8 cellular contexts compared by ENCODE assay signal in the genomic region with DNA sequence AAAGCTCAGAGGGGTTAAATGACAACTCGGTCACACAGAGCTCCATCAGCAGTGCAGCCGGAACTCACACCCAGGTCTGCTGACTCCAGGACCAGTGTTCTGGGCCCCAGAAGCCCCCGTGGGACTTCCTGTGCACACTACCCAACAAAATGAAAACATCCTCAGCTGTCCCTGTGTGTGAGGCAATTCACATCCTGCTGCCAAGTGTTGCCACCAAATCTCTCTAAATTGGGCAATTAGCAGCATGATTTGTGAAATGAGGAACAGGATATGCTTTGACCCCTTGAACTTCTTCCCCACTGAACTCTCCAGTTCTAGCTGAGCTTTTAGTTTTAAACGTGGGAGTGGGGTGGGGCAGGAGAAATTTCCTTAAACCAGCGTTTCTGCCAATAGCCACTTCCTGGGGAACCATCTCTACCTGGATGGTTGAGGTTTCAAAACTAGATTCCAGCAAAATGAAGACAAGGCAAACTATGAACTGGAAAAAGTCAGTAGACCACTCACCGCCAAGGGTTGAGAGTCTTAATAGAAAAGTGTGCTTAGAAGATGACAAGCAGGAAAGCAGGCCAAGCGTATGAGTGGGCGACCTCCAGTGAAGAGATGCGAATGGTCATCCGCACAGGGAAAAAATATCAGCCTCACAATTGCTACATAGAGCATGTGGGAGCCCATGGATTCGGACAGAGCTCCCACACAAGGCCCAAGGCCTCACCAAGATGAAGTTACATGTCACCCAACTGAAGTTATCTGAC. TPM values are rescaled to one million over a fixed set of nuclear protein-coding genes. Genes with fewer than 3 reads are reported as not detected.
DNase-seq lines count a peak whose midpoint lies in the region; TF ChIP-seq lines count a peak whose summit lies in the region.
"Had no signal": no experiment of that assay in that cellular context is flagged by ENCODE, and none has a peak within 500 bp of the region (broad histone marks: within the 10 kb centered on the region; RNA-seq: fewer than 3 reads in every experiment).

No MANE protein-coding gene starts in this region.

- H3K9ac ChIP-seq in colonic mucosa (ENCODE audit: low read depth in 2 of 2, low read length in 2 of 2), result no peak overlapping the region
- no peak overlapping the region for H3K9ac ChIP-seq in Karpas-422 (ENCODE audit: low read length)

- H4K20me1 ChIP-seq in Karpas-422 (ENCODE audit: insufficient read depth, low read depth, low read length), result no peaks in the 10 kb centered on the region

- no peak overlapping the region for H3K27ac ChIP-seq in colonic mucosa
- H3K27ac ChIP-seq in transverse colon, result peak overlapping the region; percentile 21 to 51 (median 47)
- H3K27ac ChIP-seq in Karpas-422 (ENCODE audit: low read length), result no peak overlapping the region

- H3K4me3 ChIP-seq in colonic mucosa (no peak overlapping the region), transverse colon (no peak overlapping the region), Karpas-422 (ENCODE audit: low read length) (no peak overlapping the region)

- H3K9me3 ChIP-seq in colonic mucosa (no peaks in the 10 kb centered on the region), transverse colon (no peaks in the 10 kb centered on the region), Karpas-422 (ENCODE audit: low read length) (no peaks in the 10 kb centered on the region)

- no peak for TF ChIP-seq POLR2A in transverse colon (IDR thresholded peaks at IDR 0.05)

- peak; percentile 89 for DNase-seq in NCI-H460 (ENCODE audit: extremely low read depth, low read depth)
- DNase-seq in colonic mucosa, result peak; percentile 39
- peak; percentile 75 for DNase-seq in medulla oblongata (ENCODE audit: extremely low spot score)
- DNase-seq in transverse colon, result peak; percentile 46
- DNase-seq in AG20443 (ENCODE audit: low spot score), result no peak
- no peak for DNase-seq in inferior parietal cortex (ENCODE audit: extremely low spot score)
- no peak for DNase-seq in Karpas-422
- DNase-seq: activated CD4-positive, alpha-beta T cell treated with anti-CD3 and anti-CD28 coated beads, Interleukin-2, amount 10 ng/mL, durations not matched to agents 7 days and 5 days had no signal

- WGBS in transverse colon (ENCODE audit: low coverage in 1 of 2), 2 donors, result 70 to 80% methylated on average over 5 to 11 of the region's 11 CpGs

- H3K9me2 ChIP-seq in Karpas-422 (replicated peaks; ENCODE audit: insufficient read depth, low read length), result no peaks in the 10 kb centered on the region

- H3K4me2 ChIP-seq in Karpas-422 (ENCODE audit: low read depth, low read length, poor library complexity, severe bottlenecking), result no peak overlapping the region

- no peaks in the 10 kb centered on the region for H3K79me2 ChIP-seq in Karpas-422 (ENCODE audit: low read length)

- TF ChIP-seq CTCF in colonic mucosa (IDR thresholded peaks at IDR 0.05) (no peak), transverse colon (IDR thresholded peaks at IDR 0.05) (no peak)

- intact Hi-C loops in colonic mucosa (cut with DNase I) (no loop called here), transverse colon (cut with DNase I; ENCODE audit: low total_unique reads) (no loop called here)

- no peak overlapping the region for H2AFZ ChIP-seq in Karpas-422 (ENCODE audit: low read length)

- H3K36me3 ChIP-seq in colonic mucosa (no peaks in the 10 kb centered on the region), transverse colon (no peaks in the 10 kb centered on the region), Karpas-422 (ENCODE audit: insufficient read depth, low read length) (no peaks in the 10 kb centered on the region)

- no peak for TF ChIP-seq EP300 in transverse colon (IDR thresholded peaks at IDR 0.05; ENCODE audit: low read depth)

- in situ Hi-C loops in transverse colon (cut with MboI; ENCODE audit: low pct_ligation_motif_present in 1 of 4, low pct_unique_long_range_greater_than_20kb in 1 of 4, low sequenced_read_pairs in 3 of 4), result no loop called here

- no peaks in the 10 kb centered on the region for H3K4me1 ChIP-seq in colonic mucosa
- H3K4me1 ChIP-seq in transverse colon, result peaks cover 0 to 18% (median 11%) of the 10 kb centered on the region in 4 donors
- H3K4me1 ChIP-seq in Karpas-422 (ENCODE audit: low read length), result no peaks in the 10 kb centered on the region

- no peaks in the 10 kb centered on the region for H3K27me3 ChIP-seq in colonic mucosa
- no peaks in the 10 kb centered on the region for H3K27me3 ChIP-seq in transverse colon
- no peaks in the 10 kb centered on the region for H3K27me3 ChIP-seq in Karpas-422 (ENCODE audit: low read length)

RNA-seq across cellular contexts. Expression of a gene that starts 51.9 kb away (rescaled TPM):
- 53.2 and 60.9 TPM in 2 replicates for total RNA-seq in NCI-H460 (2014; rRNA removed; shearing (Covaris generic))
- polyA plus RNA-seq in NCI-H460 (2014; cell fraction: nucleus; rRNA removed), result 24.8 and 24.9 TPM in 2 replicates
- total RNA-seq in colonic mucosa (10 to 100 TPM in 1 of 2 donors, 1 to 10 TPM in 1; 4.7 to 10.2 TPM), transverse colon (10 to 100 TPM in 3 of 4 donors, 1 to 10 TPM in 1; 10.0 to 25.4 (median 16.0) TPM)
- total RNA-seq in Karpas-422 (2014; rRNA removed; shearing (Covaris generic); ENCODE audit: low replicate concordance), result 0.07 TPM in 1 of 2 replicates, not detected in the other
- total RNA-seq: activated CD4-positive, alpha-beta T cell treated with anti-CD3 and anti-CD28 coated beads, Interleukin-2, amount 10 ng/mL, durations not matched to agents 7 days and 5 days had no signal

Comparison
In these comparisons a context has a peak if more than half of its experiments do, and no peak if none do; other contexts are left out.
1. DNase-seq: peak in NCI-H460 (single experiment), colonic mucosa (single experiment), medulla oblongata (single experiment) and transverse colon (single experiment); none in AG20443 (single experiment), inferior parietal cortex (single experiment) and Karpas-422 (single experiment).
2. H3K27ac ChIP-seq: peak in transverse colon (4 of 4); none in colonic mucosa (single experiment) and Karpas-422 (single experiment).